ENCODE assay signal across 8 cellular contexts in the genomic region with DNA sequence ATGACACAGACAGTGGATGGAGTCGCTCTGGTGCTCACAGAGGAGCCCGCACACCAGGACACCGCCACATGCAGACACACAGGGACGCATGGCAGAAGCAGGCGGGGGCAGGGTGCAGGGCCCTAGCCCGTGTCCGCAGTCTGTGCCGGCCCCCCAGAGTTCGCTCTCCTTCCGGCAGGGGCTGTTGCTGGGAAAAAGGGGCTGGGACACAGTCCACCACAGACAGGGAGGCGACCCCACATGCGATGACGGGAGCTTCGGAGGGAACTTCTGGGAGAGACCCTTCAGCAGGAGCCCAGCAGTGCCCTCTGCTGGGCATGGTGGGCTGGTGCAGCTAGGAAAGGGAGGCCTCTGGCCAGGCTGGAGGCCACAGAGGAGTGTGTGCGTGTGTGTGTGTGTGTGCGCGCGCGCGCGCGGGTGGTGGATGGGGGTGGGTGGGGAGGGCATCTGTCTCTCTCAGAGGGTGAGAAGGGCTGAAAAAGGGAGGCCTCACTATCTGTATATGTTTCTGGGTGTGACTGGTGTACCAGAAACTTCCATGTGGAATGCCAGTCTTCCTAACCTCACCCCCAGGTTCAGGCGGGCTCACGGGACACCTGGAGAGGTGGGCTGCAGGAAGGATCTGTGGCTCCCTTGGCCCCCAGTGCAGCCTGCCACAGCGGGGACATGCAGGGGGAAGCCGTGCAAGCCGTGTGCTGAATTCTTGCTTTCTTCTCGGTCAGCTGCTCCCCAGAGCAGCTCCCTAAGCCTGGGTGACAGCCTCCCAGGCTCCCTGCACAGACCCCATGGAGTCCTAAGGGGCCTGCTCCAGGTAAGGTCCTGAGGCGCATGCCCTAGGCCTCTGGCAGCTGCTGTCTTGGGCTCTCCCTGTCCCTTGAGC.
DNase-seq lines count a peak whose midpoint lies in the region; ATAC-seq, FAIRE-seq and TF ChIP-seq lines count a peak whose summit lies in the region.

No MANE protein-coding gene starts in this region.

- CTCF ChIA-PET in CD4-positive, alpha-beta T cell (lab: Charles Lee): interaction anchor here (0.5 to 2.1 kb wide), 11 partner anchors 9 to 421 kb away, joined by 3 to 11 read pairs (median 4); a partner anchor contains a TSS

- intact Hi-C loops in CD4-positive, alpha-beta T cell (cut with DNase I, micrococcal nuclease): loop anchor here (1.0 to 10.0 kb wide), 6 partner anchors 92 to 423 kb away; no protein-coding TSS in a partner anchor
- intact Hi-C loops in kidney (cut with DNase I): loop anchor here (5.0 kb wide), 1 partner anchor 93 kb away; no protein-coding TSS in a partner anchor

- H3K4me1 Mint-ChIP-seq in CD4-positive, alpha-beta T cell (ENCODE audit: low read depth): peaks cover 32% of the 10 kb centered on the region

- no peak for FAIRE-seq in kidney (lab: Jason Lieb, UNC)

- H3K36me3 ChIP-seq in H7 (replicated peaks; ENCODE audit: control insufficient read depth, insufficient read depth, low read length): no peaks in the 10 kb centered on the region
- H3K36me3 ChIP-seq in kidney (ENCODE audit: control insufficient read depth in 1 of 2, insufficient read depth in 2 of 2, low read length in 2 of 2): no peaks in the 10 kb centered on the region

- peak overlapping the region; percentile 67 for H3K4me3 Mint-ChIP-seq in CD4-positive, alpha-beta T cell

- ATAC-seq in CD4-positive, alpha-beta T cell (ENCODE audit: poor library complexity): peak; percentile 76

- no peak overlapping the region for H3K27ac Mint-ChIP-seq in CD4-positive, alpha-beta T cell

- H3K9ac ChIP-seq in kidney (ENCODE audit: low read length in 2 of 2): peak overlapping the region in 1 of 2 donors; percentile 40

- no peaks in the 10 kb centered on the region for H3K27me3 Mint-ChIP-seq in CD4-positive, alpha-beta T cell

- no peak overlapping the region for H3K27ac ChIP-seq in CD4-positive, alpha-beta T cell (ENCODE audit: low read depth, low read length)
- H3K27ac ChIP-seq in kidney (ENCODE audit: low read depth in 2 of 2, low read length in 2 of 2): no peak overlapping the region

- H3K4me3 ChIP-seq in H7 (ENCODE audit: insufficient read depth, low read depth, low read length) (no peak overlapping the region), cardiac fibroblast (replicated peaks in 1 of 2; ENCODE audit: low read depth in 2 of 2, low read length in 2 of 2) (peak overlapping the region; percentile 15 to 30), kidney (ENCODE audit: low read length in 2 of 2) (peak overlapping the region in 1 of 2 donors; percentile 49)

- peaks cover 14 to 24% of the 10 kb centered on the region in 2 donors for H3K4me1 ChIP-seq in kidney (ENCODE audit: control insufficient read depth in 1 of 2, insufficient read depth in 1 of 2, low read depth in 1 of 2, low read length in 2 of 2)

- H3K9me3 Mint-ChIP-seq in CD4-positive, alpha-beta T cell: no peaks in the 10 kb centered on the region

- no peaks in the 10 kb centered on the region for H3K36me3 Mint-ChIP-seq in CD4-positive, alpha-beta T cell (ENCODE audit: low read depth)

- TF ChIP-seq CTCF in CD4-positive, alpha-beta T cell (IDR thresholded peaks at IDR 0.05): peak; percentile 85
- TF ChIP-seq CTCF in cardiac fibroblast (IDR thresholded peaks at IDR 0.05; ENCODE audit: low read depth, low read length) (peak; percentile 96), kidney (IDR thresholded peaks at IDR 0.05; ENCODE audit: borderline replicate concordance, extremely low read depth, insufficient read depth) (peak; percentile 98)

- H3K27me3 ChIP-seq in CD4-positive, alpha-beta T cell (ENCODE audit: control insufficient read depth, insufficient read depth, low read length): no peaks in the 10 kb centered on the region
- peaks cover 7% of the 10 kb centered on the region for H3K27me3 ChIP-seq in H7 (ENCODE audit: control insufficient read depth, insufficient read depth, low read length)

- H3K9me3 ChIP-seq in CD4-positive, alpha-beta T cell (ENCODE audit: control insufficient read depth, low read length): no peaks in the 10 kb centered on the region
- H3K9me3 ChIP-seq in kidney (ENCODE audit: control insufficient read depth in 1 of 2, low read length in 2 of 2): no peaks in the 10 kb centered on the region

- POLR2A ChIA-PET in CD4-positive, alpha-beta T cell (lab: Charles Lee): interaction anchor here (1.1 kb wide), 1 partner anchor 8 kb away, joined by 3 read pairs; no protein-coding TSS in a partner anchor

- peak; percentile 44 to 68 (median 54) for DNase-seq in CD4-positive, alpha-beta T cell
- peak; percentile 94 for DNase-seq in H7
- peak; percentile 83 for DNase-seq in NCI-H2171 (lab: John Stamatoyannopoulos, UW)
- DNase-seq in activated CD4-positive, CD25-positive, alpha-beta regulatory T cell (lab: John Stamatoyannopoulos, UW): peak; percentile 15 to 42 (median 24)
- DNase-seq in cardiac fibroblast (ENCODE audit: low read depth in 2 of 2): peak; percentile 71 to 81
- peak; percentile 89 for DNase-seq in kidney
- peak; percentile 75 for DNase-seq in stimulated activated CD4-positive, alpha-beta T cell treated with anti-CD3 and anti-CD28 coated beads, Interleukin-15, amount 100 ng/mL, for 24 hours
- no peak for DNase-seq in NK-92 treated with Interleukin-12 subunit alpha and Interleukin-12 subunit beta, amount 100 ng/mL, for 24 hours (lab: John Stamatoyannopoulos, UW)
